In genomic region chr21:15139881-15140280, GRCh38 we compare ENCODE assay signal across 14 cellular contexts.
A peak's percentile ranks its signal among the peaks of the same experiment; 100 is the strongest.
DNase-seq lines count a peak whose midpoint lies in the region; ATAC-seq and TF ChIP-seq lines count a peak whose summit lies in the region.
"Had no signal": no experiment of that assay in that cellular context is flagged by ENCODE, and none has a peak within 500 bp of the region (broad histone marks: within the 10 kb centered on the region; RNA-seq: fewer than 3 reads in every experiment).

No MANE protein-coding gene starts in this region.

- no peak for TF ChIP-seq POLR2A in stomach (IDR thresholded peaks at IDR 0.05)

- H3K27ac Mint-ChIP-seq in nephron (peak overlapping the region; percentile 76 to 90 (median 84)), chondrocyte (ENCODE audit: unreplicated experiment) (no peak overlapping the region)
- H3K27ac Mint-ChIP-seq in activated CD8-positive, alpha-beta T cell treated with anti-CD3 and anti-CD28 coated beads, Interleukin-2, amount 10 ng/mL, durations not matched to agents 7 days and 5 days, result no peak overlapping the region
- H3K27ac Mint-ChIP-seq: CD8-positive, alpha-beta T cell had no signal

- POLR2A ChIA-PET in activated CD8-positive, alpha-beta T cell treated with anti-CD3 and anti-CD28 coated beads, Interleukin-2, amount 10 ng/mL, durations not matched to agents 7 days and 5 days (lab: Charles Lee), result no interaction called here

- no peak overlapping the region for H3K9ac ChIP-seq in duodenal mucosa (ENCODE audit: low read depth in 1 of 2, low read length in 2 of 2)
- H3K9ac ChIP-seq: KMS-11, SK-N-SH had no signal

- H3K9me3 ChIP-seq in SJCRH30 (replicated peaks) (no peaks in the 10 kb centered on the region), duodenal mucosa (ENCODE audit: control insufficient read depth in 1 of 2, low read length in 2 of 2) (no peaks in the 10 kb centered on the region), stomach (no peaks in the 10 kb centered on the region)
- H3K9me3 ChIP-seq: MG63, SK-N-SH had no signal

- H3K27me3 Mint-ChIP-seq in nephron (ENCODE audit: low read depth) (no peaks in the 10 kb centered on the region), chondrocyte (ENCODE audit: low read depth) (peaks cover 22% of the 10 kb centered on the region)
- peaks cover 5% of the 10 kb centered on the region for H3K27me3 Mint-ChIP-seq in activated CD8-positive, alpha-beta T cell treated with anti-CD3 and anti-CD28 coated beads, Interleukin-2, amount 10 ng/mL, durations not matched to agents 7 days and 5 days (ENCODE audit: low read depth)

- H3K36me3 ChIP-seq in SJCRH30 (no peaks in the 10 kb centered on the region), duodenal mucosa (ENCODE audit: control insufficient read depth in 1 of 2, insufficient read depth in 2 of 2, low read length in 2 of 2) (no peaks in the 10 kb centered on the region), stomach (no peaks in the 10 kb centered on the region)
- H3K36me3 ChIP-seq: MG63 had no signal

- peaks cover 44% of the 10 kb centered on the region for H3K4me1 ChIP-seq in SJCRH30
- H3K4me1 ChIP-seq in duodenal mucosa (ENCODE audit: control insufficient read depth in 1 of 2, insufficient read depth in 2 of 2, low read length in 2 of 2), result peaks cover 45 to 60% of the 10 kb centered on the region in 2 donors
- peaks cover 20 to 44% (median 40%) of the 10 kb centered on the region in 4 donors for H3K4me1 ChIP-seq in stomach

- H3K4me3 Mint-ChIP-seq in nephron (peak overlapping the region; percentile 41 to 49 (median 46)), chondrocyte (ENCODE audit: unreplicated experiment) (no peak overlapping the region)
- no peak overlapping the region for H3K4me3 Mint-ChIP-seq in activated CD8-positive, alpha-beta T cell treated with anti-CD3 and anti-CD28 coated beads, Interleukin-2, amount 10 ng/mL, durations not matched to agents 7 days and 5 days
- H3K4me3 Mint-ChIP-seq: CD8-positive, alpha-beta T cell had no signal

- H3K4me1 Mint-ChIP-seq in nephron (peaks cover 47% of the 10 kb centered on the region), chondrocyte (ENCODE audit: low read depth) (peaks cover 9% of the 10 kb centered on the region)
- H3K4me1 Mint-ChIP-seq in activated CD8-positive, alpha-beta T cell treated with anti-CD3 and anti-CD28 coated beads, Interleukin-2, amount 10 ng/mL, durations not matched to agents 7 days and 5 days (ENCODE audit: low read depth), result no peaks in the 10 kb centered on the region

- H3K27me3 ChIP-seq in SJCRH30 (no peaks in the 10 kb centered on the region), duodenal mucosa (ENCODE audit: control insufficient read depth in 1 of 2, insufficient read depth in 2 of 2, low read length in 2 of 2) (no peaks in the 10 kb centered on the region), stomach (no peaks in the 10 kb centered on the region)
- H3K27me3 ChIP-seq: MG63 had no signal

- no peaks in the 10 kb centered on the region for H3K9me3 Mint-ChIP-seq in nephron
- no peaks in the 10 kb centered on the region for H3K9me3 Mint-ChIP-seq in chondrocyte (ENCODE audit: low read depth)
- H3K9me3 Mint-ChIP-seq in activated CD8-positive, alpha-beta T cell treated with anti-CD3 and anti-CD28 coated beads, Interleukin-2, amount 10 ng/mL, durations not matched to agents 7 days and 5 days (ENCODE audit: insufficient read depth), result no peaks in the 10 kb centered on the region
- H3K9me3 Mint-ChIP-seq: CD8-positive, alpha-beta T cell had no signal

- H3K36me3 Mint-ChIP-seq in nephron (ENCODE audit: low read depth), result no peaks in the 10 kb centered on the region
- no peaks in the 10 kb centered on the region for H3K36me3 Mint-ChIP-seq in chondrocyte (ENCODE audit: low read depth)
- no peaks in the 10 kb centered on the region for H3K36me3 Mint-ChIP-seq in activated CD8-positive, alpha-beta T cell treated with anti-CD3 and anti-CD28 coated beads, Interleukin-2, amount 10 ng/mL, durations not matched to agents 7 days and 5 days (ENCODE audit: low read depth)
- H3K36me3 Mint-ChIP-seq: CD8-positive, alpha-beta T cell had no signal

- intact Hi-C loops in stomach (cut with DNase I; ENCODE audit: low total_unique reads), result no loop called here

- H3K4me3 ChIP-seq in SJCRH30 (peak overlapping the region; percentile 17; the same call in 1 of the 2 replicates), duodenal mucosa (ENCODE audit: low read depth in 1 of 2, low read length in 2 of 2) (peak overlapping the region; percentile 46 to 48), stomach (peak overlapping the region in 2 of 4 donors; percentile 0 to 25)
- H3K4me3 ChIP-seq: MG63, PC-9 had no signal

- TF ChIP-seq CTCF in nephron (IDR thresholded peaks at IDR 0.05; ENCODE audit: unreplicated experiment in 3 of 3) (no peak), stomach (IDR thresholded peaks at IDR 0.05) (no peak), chondrocyte (IDR thresholded peaks at IDR 0.05) (no peak)

- no peak for TF ChIP-seq EP300 in stomach (IDR thresholded peaks at IDR 0.05)

- WGBS in stomach, 5 donors, result 6 to 28% (median 18%) methylated on average over 3 of the region's 3 CpGs

- peak in 1 of 2 experiments; percentile 54 for DNase-seq in SJCRH30
- DNase-seq in stomach, result no peak
- DNase-seq in chondrocyte (ENCODE audit: low spot score), result no peak
- DNase-seq in activated gamma-delta T cell (lab: John Stamatoyannopoulos, UW), result no peak
- DNase-seq in activated CD8-positive, alpha-beta T cell treated with anti-CD3 and anti-CD28 coated beads, Interleukin-2, amount 10 ng/mL, durations not matched to agents 7 days and 5 days, result no peak
- DNase-seq: CD8-positive, alpha-beta T cell; GOT3; MG63; NCI-H2029; PC-9; SK-N-SH had no signal

- H3K27ac ChIP-seq in SJCRH30, result peak overlapping the region; percentile 22
- peak overlapping the region; percentile 34 for H3K27ac ChIP-seq in duodenal mucosa (ENCODE audit: low read depth, low read length)
- peak overlapping the region; percentile 21 to 74 (median 63) for H3K27ac ChIP-seq in stomach
- H3K27ac ChIP-seq: KMS-11, PC-9 had no signal

- CTCF ChIA-PET in activated CD8-positive, alpha-beta T cell treated with anti-CD3 and anti-CD28 coated beads, Interleukin-2, amount 10 ng/mL, durations not matched to agents 7 days and 5 days (lab: Charles Lee), result no interaction called here

- no peak for ATAC-seq in activated CD8-positive, alpha-beta T cell treated with anti-CD3 and anti-CD28 coated beads, Interleukin-2, amount 10 ng/mL, durations not matched to agents 7 days and 5 days
- ATAC-seq: CD8-positive, alpha-beta T cell had no signal

Comparison
In these comparisons a context has a peak if more than half of its experiments do, and no peak if none do; other contexts are left out.
1. H3K27ac Mint-ChIP-seq: peak in nephron (3 of 3); none in chondrocyte (single experiment) and activated CD8-positive, alpha-beta T cell treated with anti-CD3 and anti-CD28 coated beads, Interleukin-2, amount 10 ng/mL, durations not matched to agents 7 days and 5 days (single experiment).
2. H3K4me3 Mint-ChIP-seq: peak in nephron (3 of 3); none in chondrocyte (single experiment) and activated CD8-positive, alpha-beta T cell treated with anti-CD3 and anti-CD28 coated beads, Interleukin-2, amount 10 ng/mL, durations not matched to agents 7 days and 5 days (single experiment).
3. Peak in every context shown above with its lines, with median percentiles within 50 percentile points of each other: H3K27ac ChIP-seq.